ENCODE assay signal across 8 cellular contexts in the genomic region with DNA sequence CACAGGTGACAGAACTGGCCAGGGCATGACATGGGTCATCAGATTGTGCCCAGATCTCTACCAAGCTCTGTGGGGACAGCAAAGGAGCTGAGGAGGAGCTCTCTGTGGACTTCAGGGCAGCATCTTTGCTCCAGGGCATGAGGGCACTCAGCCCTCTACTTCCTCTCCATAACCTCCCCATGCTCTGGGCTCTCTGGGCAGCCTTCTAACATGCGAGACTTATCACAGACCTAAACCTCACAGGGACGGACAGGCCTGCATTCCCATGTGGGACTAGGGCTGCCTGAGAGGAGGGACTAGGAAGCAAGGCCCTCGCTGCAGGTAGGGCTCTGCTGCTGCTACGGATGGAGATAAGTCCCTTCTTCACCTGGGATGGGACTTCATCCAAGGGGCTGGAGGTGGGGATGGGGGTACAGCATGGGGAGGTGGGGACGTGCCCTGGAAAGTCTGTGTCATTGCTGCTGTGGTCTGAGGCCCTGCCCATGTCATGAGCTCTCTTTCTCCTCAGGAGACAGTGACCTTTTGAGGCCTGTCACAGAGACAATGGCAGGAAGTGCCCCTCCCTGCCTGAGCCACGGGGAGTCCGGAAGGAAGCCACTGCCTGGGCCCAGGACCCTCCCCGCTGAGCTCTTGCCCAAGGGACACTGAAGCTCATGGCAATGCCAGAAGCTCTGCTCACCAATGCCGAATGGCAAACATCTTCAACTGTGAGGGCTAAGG. TPM values are rescaled to one million over a fixed set of nuclear protein-coding genes. Genes with fewer than 3 reads are reported as not detected.
A peak's percentile ranks its signal among the peaks of the same experiment; 100 is the strongest.
DNase-seq lines count a peak whose midpoint lies in the region; ATAC-seq and TF ChIP-seq lines count a peak whose summit lies in the region.

No MANE protein-coding gene starts in this region.

- no peak for TF ChIP-seq CTCF in GM10248 (IDR thresholded peaks at IDR 0.05; ENCODE audit: control extremely low read depth, extremely low read depth, low read depth, missing control alignments)
- no peak for TF ChIP-seq CTCF in neural progenitor cell (IDR thresholded peaks at IDR 0.05)

- H4K20me1 ChIP-seq in neural progenitor cell (ENCODE audit: low read depth) = no peaks in the 10 kb centered on the region

- no peaks in the 10 kb centered on the region for H3K36me3 ChIP-seq in neural progenitor cell

- no peak overlapping the region for H3K27ac ChIP-seq in neural progenitor cell

- H3K27ac Mint-ChIP-seq in neural progenitor cell = peak overlapping the region; percentile 33

- DNase-seq in GM10248 (ENCODE audit: extremely low spot score) (peak; percentile 65), SHP77 treated with DMSO at 0.1 percent for 48 hours (lab: John Stamatoyannopoulos, UW) (peak; percentile 55), neural progenitor cell (ENCODE audit: low spot score) (no peak), retina (no peak), NCI-H1105 treated with DMSO at 0.1 percent for 48 hours (lab: John Stamatoyannopoulos, UW) (no peak)
- peak; percentile 45 for DNase-seq in activated naive CD4-positive, alpha-beta T cell treated with Interleukin-2 at 50 U/mL for 16 hours

- H2AFZ ChIP-seq in neural progenitor cell (replicated peaks) = no peak overlapping the region

- peaks cover 64% of the 10 kb centered on the region for H3K4me1 Mint-ChIP-seq in neural progenitor cell

- H3K9me3 ChIP-seq in neural progenitor cell (ENCODE audit: low read depth) = no peaks in the 10 kb centered on the region

- H3K27me3 Mint-ChIP-seq in neural progenitor cell (ENCODE audit: insufficient read depth, low read depth) = no peaks in the 10 kb centered on the region

- H3K4me3 ChIP-seq in neural progenitor cell = no peak overlapping the region

- POLR2A ChIA-PET in GM10248 (lab: Yijun Ruan, JAX) = interaction anchor here (2.7 kb wide), 1 partner anchor 126 kb away, joined by 8 read pairs; a partner anchor contains a TSS

- no peak overlapping the region for H3K9ac ChIP-seq in neural progenitor cell

- CTCF ChIA-PET in GM10248 (lab: Yijun Ruan, JAX) = interaction anchor here (1.0 to 1.5 kb wide), 6 partner anchors 10 to 126 kb away, joined by 3 to 6 read pairs (median 4); a partner anchor contains a TSS

- peaks cover 34% of the 10 kb centered on the region for H3K4me1 ChIP-seq in neural progenitor cell

- H3K79me2 ChIP-seq in neural progenitor cell (ENCODE audit: low read depth) = no peaks in the 10 kb centered on the region

- H3K36me3 Mint-ChIP-seq in neural progenitor cell = no peaks in the 10 kb centered on the region

- ATAC-seq in GM18498 (IDR thresholded peaks at IDR 0.05; ENCODE audit: unreplicated experiment) (no peak), HG03442 (IDR thresholded peaks at IDR 0.05; ENCODE audit: unreplicated experiment) (no peak)

- H3K9me3 Mint-ChIP-seq in neural progenitor cell = no peaks in the 10 kb centered on the region

- H3F3A ChIP-seq in neural progenitor cell (ENCODE audit: low read depth) = peaks cover 16% of the 10 kb centered on the region

- no peak overlapping the region for H3K4me3 Mint-ChIP-seq in neural progenitor cell

- H3K4me2 ChIP-seq in neural progenitor cell = no peak overlapping the region

- H3K27me3 ChIP-seq in neural progenitor cell = no peaks in the 10 kb centered on the region

RNA-seq across cellular contexts. Expression of a gene that starts 44.1 kb away (rescaled TPM):
- 0.56 and 1.2 TPM in 2 replicates for total RNA-seq in neural progenitor cell (ENCODE audit: low replicate concordance)

Comparison
In these comparisons a context has a peak if more than half of its experiments do, and no peak if none do; other contexts are left out.
1. DNase-seq: peak in GM10248 (single experiment), SHP77 treated with DMSO at 0.1 percent for 48 hours (single experiment) and activated naive CD4-positive, alpha-beta T cell treated with Interleukin-2 at 50 U/mL for 16 hours (single experiment); none in neural progenitor cell (single experiment), retina (single experiment) and NCI-H1105 treated with DMSO at 0.1 percent for 48 hours (single experiment).